ENCODE assay signal across 20 cellular contexts in the genomic region with DNA sequence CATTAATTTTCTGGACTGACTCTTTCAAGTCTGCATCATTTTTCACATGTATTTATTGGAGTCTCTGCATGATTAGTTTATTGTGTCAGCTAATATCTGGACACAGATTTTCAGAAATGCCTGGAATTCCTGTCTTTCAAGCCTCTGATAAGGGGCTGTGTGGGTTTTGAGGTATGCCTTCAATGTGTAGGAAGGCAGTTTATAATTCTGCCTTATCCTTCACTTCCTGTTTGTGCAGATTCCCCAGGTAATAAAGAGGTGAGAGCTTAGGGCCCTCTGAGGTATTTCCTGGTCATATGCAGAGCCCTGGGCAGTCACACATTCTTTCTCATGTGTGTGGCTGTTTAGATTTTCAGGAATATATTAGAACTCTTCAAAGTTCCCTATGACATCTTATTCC.
"Had no signal": no experiment of that assay in that cellular context is flagged by ENCODE, and none has a peak within 500 bp of the region (broad histone marks: within the 10 kb centered on the region; RNA-seq: fewer than 3 reads in every experiment).

No MANE protein-coding gene starts in this region.

- H3K27me3 Mint-ChIP-seq: activated CD4-positive, alpha-beta T cell treated with anti-CD3 and anti-CD28 coated beads for 36 hours had no signal

- H3K4me3 ChIP-seq: ascending aorta, cardiac muscle cell, SJSA1, thyroid gland had no signal

- H3K9me3 ChIP-seq: ascending aorta, SJSA1, thyroid gland had no signal

- H3K4me3 Mint-ChIP-seq: activated CD4-positive, alpha-beta memory T cell treated with anti-CD3 and anti-CD28 coated beads for 36 hours; activated CD4-positive, alpha-beta T cell treated with anti-CD3 and anti-CD28 coated beads for 36 hours; naive thymus-derived CD8-positive, alpha-beta T cell; WTC11 had no signal

- H3K36me3 Mint-ChIP-seq: activated CD4-positive, alpha-beta memory T cell treated with anti-CD3 and anti-CD28 coated beads for 36 hours; activated naive CD4-positive, alpha-beta T cell treated with anti-CD3 and anti-CD28 coated beads, Interleukin-2, amount 50 U/mL, for 72 hours had no signal

- H3K27ac ChIP-seq: ascending aorta, cardiac muscle cell, SJSA1, thyroid gland had no signal

- H3K27ac Mint-ChIP-seq: activated CD4-positive, alpha-beta memory T cell treated with anti-CD3 and anti-CD28 coated beads for 36 hours; activated CD4-positive, alpha-beta T cell treated with anti-CD3 and anti-CD28 coated beads for 36 hours; activated naive CD4-positive, alpha-beta T cell treated with anti-CD3 and anti-CD28 coated beads, Interleukin-2, amount 50 U/mL, for 72 hours; naive thymus-derived CD8-positive, alpha-beta T cell; progenitor cell of endocrine pancreas; WTC11 had no signal

- ATAC-seq: activated CD4-positive, alpha-beta T cell treated with anti-CD3 and anti-CD28 coated beads for 36 hours; activated naive CD4-positive, alpha-beta T cell treated with anti-CD3 and anti-CD28 coated beads, Interleukin-2, amount 50 U/mL, for 72 hours; left cardiac atrium; naive thymus-derived CD8-positive, alpha-beta T cell; right cardiac atrium; stimulated activated naive CD8-positive, alpha-beta T cell treated with anti-CD3 and anti-CD28 coated beads, Interleukin-15, Interleukin-2, amounts not matched to agents 100 U/mL and 50 U/mL, for 24 hours; WTC11 had no signal

- DNase-seq: activated CD4-positive, alpha-beta memory T cell treated with anti-CD3 and anti-CD28 coated beads for 36 hours; activated CD4-positive, alpha-beta T cell treated with anti-CD3 and anti-CD28 coated beads for 36 hours; activated effector memory CD4-positive, alpha-beta T cell treated with Interleukin-2 at 50 U/mL for 16 hours; activated T-cell treated with anti-CD3 and anti-CD28 coated beads, Interleukin-2, amount 50 U/mL, for 48 hours; foreskin fibroblast; left cardiac atrium; mesenchymal stem cell; naive thymus-derived CD8-positive, alpha-beta T cell; right cardiac atrium; stimulated activated CD4-positive, alpha-beta T cell treated with anti-CD3 and anti-CD28 coated beads, Interleukin-12 subunit alpha, Interleukin-12 subunit beta, amount 100 ng/mL, for 4 hours; stimulated activated CD4-positive, alpha-beta T cell treated with anti-CD3 and anti-CD28 coated beads, Interleukin-4, amount 100 ng/mL, for 4 hours; stimulated activated naive CD8-positive, alpha-beta T cell treated with anti-CD3 and anti-CD28 coated beads, Interleukin-15, Interleukin-2, amounts not matched to agents 100 U/mL and 50 U/mL, for 24 hours; T-helper 9 cell; thyroid gland had no signal

- H3K9me3 Mint-ChIP-seq: activated CD4-positive, alpha-beta memory T cell treated with anti-CD3 and anti-CD28 coated beads for 36 hours; activated naive CD4-positive, alpha-beta T cell treated with anti-CD3 and anti-CD28 coated beads, Interleukin-2, amount 50 U/mL, for 72 hours; naive thymus-derived CD8-positive, alpha-beta T cell had no signal

- H3K27me3 ChIP-seq: ascending aorta, cardiac muscle cell, thyroid gland had no signal

- H3K36me3 ChIP-seq: ascending aorta, cardiac muscle cell, SJSA1, thyroid gland had no signal

- H3K4me1 ChIP-seq: ascending aorta, SJSA1, thyroid gland had no signal
